Comparison of ENCODE assay signal across 1 cellular context in genomic region chr18:31684279-31685096, GRCh38.
TF ChIP-seq lines count a peak whose summit lies in the region.

Gene B4GALT6, minus strand, starts transcription at chr18:31684581. Its CDS starts 155 bp downstream, at chr18:31684426.

TF ChIP-seq in GM12878, 131 proteins besides CTCF, POLR2A, EP300 and RAD21 (continued from another document):
- TF ChIP-seq CUX1 (IDR thresholded peaks at IDR 0.05; ENCODE audit: insufficient replicate concordance, low read depth, low read length) (no peak), MLLT1 (IDR thresholded peaks at IDR 0.05) (peak; percentile 56; the same call in 1 of the 2 replicates), RUNX3 (IDR thresholded peaks at IDR 0.05; ENCODE audit: low read length) (peak; percentile 20; the same call in 1 of the 2 replicates), EED (IDR thresholded peaks at IDR 0.05; ENCODE audit: low read depth) (peak; percentile 76), SIN3A (IDR thresholded peaks at IDR 0.05; ENCODE audit: low read depth, low read length) (no peak), SP1 (IDR thresholded peaks at IDR 0.05; ENCODE audit: low read depth, low read length) (no peak), BHLHE40 (IDR thresholded peaks at IDR 0.05; ENCODE audit: borderline replicate concordance in 1 of 2, low read depth in 2 of 2, low read length in 1 of 2) (peak in 1 of 2 experiments; percentile 33; a peak in 1 of 4 replicates), SPI1 (IDR thresholded peaks at IDR 0.05; ENCODE audit: borderline replicate concordance, insufficient read depth, low read depth, low read length) (peak; percentile 82), MAX (IDR thresholded peaks at IDR 0.05; ENCODE audit: low read depth, low read length) (peak; percentile 40; the same call in 1 of the 2 replicates), E2F4 (IDR thresholded peaks at IDR 0.05; ENCODE audit: low read depth, low read length) (no peak), RCOR1 (conservative IDR thresholded peaks at IDR 0.05; ENCODE audit: low read depth, low read length) (no peak), TCF12 (IDR thresholded peaks at IDR 0.05; ENCODE audit: low read depth, low read length) (0 out of 2 replicates have a peak, but pooled peaks have one; percentile 4), GABPA (IDR thresholded peaks at IDR 0.05; ENCODE audit: low read depth) (no peak), ZNF217 (IDR thresholded peaks at IDR 0.05) (no peak), PML (IDR thresholded peaks at IDR 0.05; ENCODE audit: low read length) (peak; percentile 19; the same call in 1 of the 2 replicates), HDAC6 (IDR thresholded peaks at IDR 0.05; ENCODE audit: unreplicated experiment) (no peak), EGR1 (IDR thresholded peaks at IDR 0.05; ENCODE audit: borderline replicate concordance in 1 of 2, low read depth in 2 of 2, low read length in 2 of 2) (peak in 1 of 2 experiments; percentile 24; a peak in 2 of 3 replicates), NBN (IDR thresholded peaks at IDR 0.05) (peak; percentile 54; the same call in 1 of the 2 replicates), PBX3 (IDR thresholded peaks at IDR 0.05; ENCODE audit: insufficient replicate concordance, low read depth, low read length) (no peak), RELB (IDR thresholded peaks at IDR 0.05; ENCODE audit: low read depth) (no peak)
TF ChIP-seq in GM12878: peak in this region for 11.
